In genomic region chr15:92907880-92908279, GRCh38 we compare ENCODE assay signal across 8 cellular contexts. TPM values are rescaled to one million over a fixed set of nuclear protein-coding genes. Genes with fewer than 3 reads are reported as not detected.
DNase-seq lines count a peak whose midpoint lies in the region; ATAC-seq and TF ChIP-seq lines count a peak whose summit lies in the region.

No MANE protein-coding gene starts in this region.

- peak overlapping the region; percentile 47; the same call in 1 of the 2 replicates for H3K9ac ChIP-seq in OCI-LY1 (ENCODE audit: low read length)

- H3K9me3 ChIP-seq in OCI-LY1 (ENCODE audit: low read length) (no peaks in the 10 kb centered on the region), breast epithelium (no peaks in the 10 kb centered on the region), tibial nerve (no peaks in the 10 kb centered on the region)

- H3K79me2 ChIP-seq in OCI-LY1 (ENCODE audit: insufficient read depth, low read length), result peaks cover 95% of the 10 kb centered on the region

- H3K4me2 ChIP-seq in OCI-LY1 (ENCODE audit: low read length), result peak overlapping the region; percentile 89

- intact Hi-C loops in breast epithelium (cut with DNase I; ENCODE audit: low total_unique reads), result loop anchor here (10.0 kb wide), 1 partner anchor 883 kb away; no protein-coding TSS in a partner anchor

- H3K4me3 ChIP-seq in OCI-LY1 (ENCODE audit: low read depth, low read length, poor library complexity, severe bottlenecking) (peak overlapping the region; percentile 74), breast epithelium (peak overlapping the region; percentile 4 to 40 (median 8)), tibial nerve (peak overlapping the region in 2 of 4 donors; percentile 0 to 13)

- TF ChIP-seq POLR2A in breast epithelium (IDR thresholded peaks at IDR 0.05) (no peak), tibial nerve (IDR thresholded peaks at IDR 0.05) (no peak)

- no peaks in the 10 kb centered on the region for H4K20me1 ChIP-seq in OCI-LY1 (ENCODE audit: insufficient read depth, low read length)

- TF ChIP-seq CTCF in OCI-LY1 (IDR thresholded peaks at IDR 0.05; ENCODE audit: low read length), result no peak
- no peak for TF ChIP-seq CTCF in breast epithelium (IDR thresholded peaks at IDR 0.05)
- no peak for TF ChIP-seq CTCF in tibial nerve (IDR thresholded peaks at IDR 0.05)

- H3K27ac ChIP-seq in OCI-LY1 (ENCODE audit: low read depth, low read length, poor library complexity, severe bottlenecking) (peak overlapping the region; percentile 84), breast epithelium (peak overlapping the region; percentile 91 to 99), tibial nerve (peak overlapping the region; percentile 90 to 99 (median 98))

- H3K9me2 ChIP-seq in OCI-LY1 (ENCODE audit: low read depth, low read length), result no peaks in the 10 kb centered on the region

- WGBS in tibial nerve, 2 donors, result 2 to 4% methylated on average over 2 of the region's 2 CpGs

- no peaks in the 10 kb centered on the region for H3F3A ChIP-seq in OCI-LY1 (ENCODE audit: insufficient read depth, low read length)

- H3K27me3 ChIP-seq in OCI-LY1 (ENCODE audit: insufficient read depth, low read length), result no peaks in the 10 kb centered on the region
- no peaks in the 10 kb centered on the region for H3K27me3 ChIP-seq in breast epithelium
- no peaks in the 10 kb centered on the region for H3K27me3 ChIP-seq in tibial nerve

- peak; percentile 70 for DNase-seq in GM04504 (ENCODE audit: low read depth)
- DNase-seq in breast epithelium (ENCODE audit: low spot score in 2 of 2), result no peak
- peak; percentile 53 to 92 for DNase-seq in lung microvascular endothelial cell (ENCODE audit: low read depth in 2 of 2)
- peak in 1 of 2 donors; percentile 53 for DNase-seq in tibial nerve (ENCODE audit: low spot score in 2 of 2)
- no peak for DNase-seq in left lobe of liver (ENCODE audit: low spot score)
- no peak for DNase-seq in UCSD-AML1 (lab: John Stamatoyannopoulos, UW; ENCODE audit: unreplicated experiment)

- H3K36me3 ChIP-seq in OCI-LY1 (ENCODE audit: insufficient read depth, low read length) (peaks cover 54% of the 10 kb centered on the region), breast epithelium (no peaks in the 10 kb centered on the region), tibial nerve (no peaks in the 10 kb centered on the region)

- no peak overlapping the region for H2AFZ ChIP-seq in OCI-LY1 (ENCODE audit: low read length)

- ATAC-seq in left lobe of liver (no peak), HG02973 (IDR thresholded peaks at IDR 0.05; ENCODE audit: unreplicated experiment) (no peak)

- TF ChIP-seq EP300 in tibial nerve (IDR thresholded peaks at IDR 0.05), result peak in 1 of 2 donors; percentile 32

- H3K4me1 ChIP-seq in OCI-LY1 (ENCODE audit: insufficient read depth, low read length, severe bottlenecking) (peaks cover 92% of the 10 kb centered on the region), breast epithelium (peaks cover 0 to 41% of the 10 kb centered on the region in 2 donors), tibial nerve (peaks cover 0 to 86% (median 76%) of the 10 kb centered on the region in 4 donors)

RNA-seq across cellular contexts. Expression of gene CHD2, which starts 7.8 kb away (rescaled TPM):
- total RNA-seq in breast epithelium, result 100 to 1,000 TPM; 137 to 215 (median 197) TPM
- 39.7 and 51.2 TPM in 2 replicates for total RNA-seq in lung microvascular endothelial cell
- 100 to 1,000 TPM in 2 of 4 donors, 10 to 100 TPM in 2; 96.5 to 133 (median 102) TPM for total RNA-seq in tibial nerve
- total RNA-seq in left lobe of liver, result 53.1 TPM

Comparison
In these comparisons a context has a peak if more than half of its experiments do, and no peak if none do; other contexts are left out.
1. DNase-seq: peak in GM04504 (single experiment) and lung microvascular endothelial cell (2 of 2); none in breast epithelium (0 of 2), left lobe of liver (single experiment) and UCSD-AML1 (single experiment).
2. Peak in every context shown above with its lines, with median percentiles within 50 percentile points of each other: H3K27ac ChIP-seq.